Comparison of ENCODE assay signal across 13 cellular contexts in genomic region chr1:41882068-41882477, GRCh38. TPM values are rescaled to one million over a fixed set of nuclear protein-coding genes. Genes with fewer than 3 reads are reported as not detected.
DNase-seq lines count a peak whose midpoint lies in the region; ATAC-seq and TF ChIP-seq lines count a peak whose summit lies in the region.
"Had no signal": no experiment of that assay in that cellular context is flagged by ENCODE, and none has a peak within 500 bp of the region (broad histone marks: within the 10 kb centered on the region; RNA-seq: fewer than 3 reads in every experiment).

No MANE protein-coding gene starts in this region.

- H3K27me3 Mint-ChIP-seq in activated T-helper 1 cell treated with anti-CD3 and anti-CD28 coated beads, Interleukin-12 subunit alpha, Interleukin-12 subunit beta, Interleukin-2, Interleukin-4 antibody, amounts not matched to agents 30 ng/mL and 10 ng/mL and 1 ng/mL, durations not matched to agents 14 hours and 24 hours and 36 hours (ENCODE audit: insufficient read depth) = no peaks in the 10 kb centered on the region
- peaks cover 0 to 3% (median 0%) of the 10 kb centered on the region in 3 donors for H3K27me3 Mint-ChIP-seq in CD14-positive monocyte (ENCODE audit: low read depth in 3 of 3)
- no peaks in the 10 kb centered on the region for H3K27me3 Mint-ChIP-seq in stimulated activated naive CD8-positive, alpha-beta T cell treated with anti-CD3 and anti-CD28 coated beads, Interleukin-15, amount 100 ng/mL, for 72 hours

- peak; percentile 41 to 42 for ATAC-seq in gastrocnemius medialis
- ATAC-seq in stimulated activated naive CD8-positive, alpha-beta T cell treated with anti-CD3 and anti-CD28 coated beads, Interleukin-15, amount 100 ng/mL, for 72 hours = no peak

- H3K4me3 ChIP-seq in gastrocnemius medialis = peak overlapping the region in 2 of 4 donors; percentile 6 to 20

- no peaks in the 10 kb centered on the region for H3K9me3 ChIP-seq in gastrocnemius medialis

- H3K36me3 Mint-ChIP-seq in activated T-helper 1 cell treated with anti-CD3 and anti-CD28 coated beads, Interleukin-12 subunit alpha, Interleukin-12 subunit beta, Interleukin-2, Interleukin-4 antibody, amounts not matched to agents 30 ng/mL and 10 ng/mL and 1 ng/mL, durations not matched to agents 14 hours and 24 hours and 36 hours (ENCODE audit: low read depth) = peaks cover 3% of the 10 kb centered on the region
- no peaks in the 10 kb centered on the region for H3K36me3 Mint-ChIP-seq in CD14-positive monocyte

- H3K27ac Mint-ChIP-seq in activated T-helper 1 cell treated with anti-CD3 and anti-CD28 coated beads, Interleukin-12 subunit alpha, Interleukin-12 subunit beta, Interleukin-2, Interleukin-4 antibody, amounts not matched to agents 30 ng/mL and 10 ng/mL and 1 ng/mL, durations not matched to agents 14 hours and 24 hours and 36 hours = peak overlapping the region; percentile 46
- H3K27ac Mint-ChIP-seq in CD14-positive monocyte = no peak overlapping the region
- H3K27ac Mint-ChIP-seq in stimulated activated naive CD8-positive, alpha-beta T cell treated with anti-CD3 and anti-CD28 coated beads, Interleukin-15, amount 100 ng/mL, for 72 hours = peak overlapping the region in 1 of 2 donors; percentile 9

- no peak overlapping the region for H3K4me3 Mint-ChIP-seq in activated T-helper 1 cell treated with anti-CD3 and anti-CD28 coated beads, Interleukin-12 subunit alpha, Interleukin-12 subunit beta, Interleukin-2, Interleukin-4 antibody, amounts not matched to agents 30 ng/mL and 10 ng/mL and 1 ng/mL, durations not matched to agents 14 hours and 24 hours and 36 hours
- no peak overlapping the region for H3K4me3 Mint-ChIP-seq in CD14-positive monocyte
- peak overlapping the region in 1 of 2 donors; percentile 10 for H3K4me3 Mint-ChIP-seq in stimulated activated naive CD8-positive, alpha-beta T cell treated with anti-CD3 and anti-CD28 coated beads, Interleukin-15, amount 100 ng/mL, for 72 hours

- H3K36me3 ChIP-seq in gastrocnemius medialis = no peaks in the 10 kb centered on the region

- H3K27me3 ChIP-seq in gastrocnemius medialis = no peaks in the 10 kb centered on the region

- in situ Hi-C loops in gastrocnemius medialis (cut with MboI; ENCODE audit: low sequenced_read_pairs in 4 of 4) = no loop called here

- no peaks in the 10 kb centered on the region for H3K9me3 Mint-ChIP-seq in activated T-helper 1 cell treated with anti-CD3 and anti-CD28 coated beads, Interleukin-12 subunit alpha, Interleukin-12 subunit beta, Interleukin-2, Interleukin-4 antibody, amounts not matched to agents 30 ng/mL and 10 ng/mL and 1 ng/mL, durations not matched to agents 14 hours and 24 hours and 36 hours
- H3K9me3 Mint-ChIP-seq in CD14-positive monocyte = no peaks in the 10 kb centered on the region
- no peaks in the 10 kb centered on the region for H3K9me3 Mint-ChIP-seq in stimulated activated naive CD8-positive, alpha-beta T cell treated with anti-CD3 and anti-CD28 coated beads, Interleukin-15, amount 100 ng/mL, for 72 hours

- H3K4me1 ChIP-seq in gastrocnemius medialis = peaks cover 53% of the 10 kb centered on the region in 2 donors

- TF ChIP-seq CTCF in gastrocnemius medialis (IDR thresholded peaks at IDR 0.05 in 4 of 5, conservative IDR thresholded peaks at IDR 0.05 in 1 of 5) = no peak
- TF ChIP-seq CTCF in CD14-positive monocyte (IDR thresholded peaks at IDR 0.05) = no peak

- DNase-seq in DMS 273 (lab: John Stamatoyannopoulos, UW; ENCODE audit: unreplicated experiment) = peak; percentile 10
- no peak for DNase-seq in DMS 273 treated with DMSO at 0.1 percent for 48 hours (lab: John Stamatoyannopoulos, UW)
- DNase-seq in NCI-H2029 (lab: John Stamatoyannopoulos, UW) = peak; percentile 99
- no peak for DNase-seq in activated T-helper 1 cell treated with anti-CD3 and anti-CD28 coated beads, Interleukin-12 subunit alpha, Interleukin-12 subunit beta, Interleukin-2, Interleukin-4 antibody, amounts not matched to agents 30 ng/mL and 10 ng/mL and 1 ng/mL, durations not matched to agents 14 hours and 24 hours and 36 hours (ENCODE audit: low spot score)
- DNase-seq in gastrocnemius medialis = no peak
- DNase-seq in CD14-positive monocyte (ENCODE audit: low spot score) = no peak
- DNase-seq in stimulated activated naive CD8-positive, alpha-beta T cell treated with anti-CD3 and anti-CD28 coated beads, Interleukin-15, amount 100 ng/mL, for 72 hours = no peak
- DNase-seq in NCI-H82 (lab: John Stamatoyannopoulos, UW) = no peak
- DNase-seq: 8988T; activated CD8-positive, alpha-beta memory T cell treated with anti-CD3 and anti-CD28 coated beads, Interleukin-2, amount 50 U/mL, for 48 hours; kidney glomerular epithelial cell; NK-92 treated with Interleukin-12 subunit alpha and Interleukin-12 subunit beta, amount 100 ng/mL, for 24 hours; T-helper 9 cell had no signal

- peaks cover 33% of the 10 kb centered on the region for H3K4me1 Mint-ChIP-seq in activated T-helper 1 cell treated with anti-CD3 and anti-CD28 coated beads, Interleukin-12 subunit alpha, Interleukin-12 subunit beta, Interleukin-2, Interleukin-4 antibody, amounts not matched to agents 30 ng/mL and 10 ng/mL and 1 ng/mL, durations not matched to agents 14 hours and 24 hours and 36 hours (ENCODE audit: low read depth)
- H3K4me1 Mint-ChIP-seq in CD14-positive monocyte = peaks cover 5% of the 10 kb centered on the region
- peaks cover 15% of the 10 kb centered on the region for H3K4me1 Mint-ChIP-seq in stimulated activated naive CD8-positive, alpha-beta T cell treated with anti-CD3 and anti-CD28 coated beads, Interleukin-15, amount 100 ng/mL, for 72 hours

- intact Hi-C loops in activated T-helper 1 cell treated with anti-CD3 and anti-CD28 coated beads, Interleukin-12 subunit alpha, Interleukin-12 subunit beta, Interleukin-2, Interleukin-4 antibody, amounts not matched to agents 30 ng/mL and 10 ng/mL and 1 ng/mL, durations not matched to agents 14 hours and 24 hours and 36 hours (cut with micrococcal nuclease) = loop anchor here (1.0 kb wide), 1 partner anchor 12 kb away; no protein-coding TSS in a partner anchor
- intact Hi-C loops in gastrocnemius medialis (cut with DNase I; ENCODE audit: low total_unique reads) = loop anchor here (2.0 kb wide), 1 partner anchor 39 kb away; no protein-coding TSS in a partner anchor
- intact Hi-C loops in CD14-positive monocyte (cut with micrococcal nuclease) = no loop called here

- no peak for TF ChIP-seq POLR2A in gastrocnemius medialis (IDR thresholded peaks at IDR 0.05)

- H3K27ac ChIP-seq in gastrocnemius medialis = peak overlapping the region; percentile 78 to 83 (median 80)

RNA-seq across cellular contexts. Expression of gene HIVEP3, which starts 36.6 kb away (rescaled TPM):
- total RNA-seq in activated T-helper 1 cell treated with anti-CD3 and anti-CD28 coated beads, Interleukin-12 subunit alpha, Interleukin-12 subunit beta, Interleukin-2, Interleukin-4 antibody, amounts not matched to agents 30 ng/mL and 10 ng/mL and 1 ng/mL, durations not matched to agents 14 hours and 24 hours and 36 hours = 75.4 and 76.7 TPM in 2 replicates
- 1 to 10 TPM in 2 of 4 donors, under 1 TPM in 2; 0.80 to 1.8 (median 1.3) TPM for total RNA-seq in gastrocnemius medialis
- 1 to 10 TPM; 1.2 to 1.8 TPM for polyA plus RNA-seq in CD14-positive monocyte

Comparison
In these comparisons a context has a peak if more than half of its experiments do, and no peak if none do; other contexts are left out.
1. DNase-seq: peak in DMS 273 (single experiment) and NCI-H2029 (single experiment); none in DMS 273 treated with DMSO at 0.1 percent for 48 hours (single experiment), activated T-helper 1 cell treated with anti-CD3 and anti-CD28 coated beads, Interleukin-12 subunit alpha, Interleukin-12 subunit beta, Interleukin-2, Interleukin-4 antibody, amounts not matched to agents 30 ng/mL and 10 ng/mL and 1 ng/mL, durations not matched to agents 14 hours and 24 hours and 36 hours (single experiment), gastrocnemius medialis (0 of 2), CD14-positive monocyte (single experiment), stimulated activated naive CD8-positive, alpha-beta T cell treated with anti-CD3 and anti-CD28 coated beads, Interleukin-15, amount 100 ng/mL, for 72 hours (0 of 2) and NCI-H82 (single experiment).
2. RNA of gene HIVEP3, which starts 36.6 kb away (total RNA-seq): 75.4 to 76.7 TPM in activated T-helper 1 cell treated with anti-CD3 and anti-CD28 coated beads, Interleukin-12 subunit alpha, Interleukin-12 subunit beta, Interleukin-2, Interleukin-4 antibody, amounts not matched to agents 30 ng/mL and 10 ng/mL and 1 ng/mL, durations not matched to agents 14 hours and 24 hours and 36 hours; 0.80 to 1.8 TPM in gastrocnemius medialis; every median in the first group is over 10 times any median in the second.
3. intact Hi-C loops: an anchor here in activated T-helper 1 cell treated with anti-CD3 and anti-CD28 coated beads, Interleukin-12 subunit alpha, Interleukin-12 subunit beta, Interleukin-2, Interleukin-4 antibody, amounts not matched to agents 30 ng/mL and 10 ng/mL and 1 ng/mL, durations not matched to agents 14 hours and 24 hours and 36 hours (1.0 kb wide) and gastrocnemius medialis (2.0 kb wide); none called in CD14-positive monocyte.